In the genomic region with DNA sequence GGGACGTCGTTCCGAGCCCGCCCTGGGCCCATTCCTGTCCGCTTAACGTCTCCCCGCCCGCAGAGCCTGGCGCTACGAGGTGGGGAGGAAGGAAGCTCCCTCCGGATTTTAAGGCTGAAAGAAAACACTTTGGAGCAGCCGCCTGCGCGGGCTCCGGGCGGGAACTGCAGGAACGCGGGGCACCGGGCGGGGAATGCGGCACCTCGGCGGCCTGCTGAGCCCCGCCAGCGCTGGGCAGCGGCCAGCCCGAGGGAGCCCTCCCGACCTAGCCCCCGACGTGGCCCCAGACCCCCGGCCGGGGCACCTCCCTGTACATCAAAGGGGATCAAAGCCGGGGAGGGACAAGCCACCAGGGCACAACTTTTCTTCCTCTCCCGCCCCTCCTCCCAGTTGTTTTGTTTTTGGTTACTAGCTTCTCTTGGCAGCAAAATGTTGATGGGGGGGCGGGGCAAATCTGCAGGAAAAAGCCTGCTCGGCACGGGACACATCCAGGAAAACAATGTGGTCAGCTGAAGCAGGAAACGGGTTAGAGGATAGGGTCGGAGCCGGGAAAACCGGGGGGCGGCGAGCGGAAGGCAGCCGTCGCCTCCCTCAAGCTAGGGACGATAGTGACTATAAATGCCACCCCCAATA, we compare ENCODE assay signal across 7 cellular contexts. TPM values are rescaled to one million over a fixed set of nuclear protein-coding genes. Genes with fewer than 3 reads are reported as not detected.
DNase-seq lines count a peak whose midpoint lies in the region; ATAC-seq and TF ChIP-seq lines count a peak whose summit lies in the region.
"Not testable (repeated sequence)": the region's sequence is repeated elsewhere in the genome, so short reads cannot be mapped to it uniquely, and the experiment has no call there.

No MANE protein-coding gene starts in this region.

- not testable (repeated sequence) for H3K36me3 ChIP-seq in OCI-LY7 (ENCODE audit: insufficient read depth, low read length); mammary epithelial cell (ENCODE audit: insufficient read depth, low read length); mesodermal cell (ENCODE audit: control insufficient read depth, insufficient read depth, low read length); gastrocnemius medialis

- H3K9me3 ChIP-seq in OCI-LY7 (ENCODE audit: low read length); mammary epithelial cell (replicated peaks; ENCODE audit: insufficient read depth, low read length); mesodermal cell (ENCODE audit: control insufficient read depth, low read length); gastrocnemius medialis: not testable (repeated sequence)

- not testable (repeated sequence) for H4K20me1 ChIP-seq in OCI-LY7 (ENCODE audit: insufficient read depth, low read length); mammary epithelial cell (ENCODE audit: insufficient read depth, low read length)

- not testable (repeated sequence) for H3K9ac ChIP-seq in mammary epithelial cell (ENCODE audit: insufficient read depth, low read length)

- in situ Hi-C loops in mammary epithelial cell (cut with MboI; ENCODE audit: low sequenced_read_pairs in 2 of 2); gastrocnemius medialis (cut with MboI; ENCODE audit: low sequenced_read_pairs in 4 of 4): not testable (repeated sequence)

- not testable (repeated sequence) for H3K4me1 ChIP-seq in OCI-LY7 (ENCODE audit: insufficient read depth, low read length, poor library complexity, severe bottlenecking); mammary epithelial cell (ENCODE audit: insufficient read depth, low read length); mesodermal cell (ENCODE audit: control insufficient read depth, insufficient read depth, low read length, poor library complexity, severe bottlenecking); gastrocnemius medialis

- not testable (repeated sequence) for ATAC-seq in gastrocnemius medialis

- H3K27ac ChIP-seq in OCI-LY7 (ENCODE audit: low read depth, low read length, poor library complexity, severe bottlenecking): not testable (repeated sequence)
- H3K27ac ChIP-seq in mammary epithelial cell (ENCODE audit: insufficient read depth, low read depth, low read length) (peak overlapping the region; percentile 15), mesodermal cell (ENCODE audit: low read depth, low read length, severe bottlenecking) (peak overlapping the region; percentile 66), gastrocnemius medialis (peak overlapping the region in 1 of 4 donors; percentile 41)

- not testable (repeated sequence) for TF ChIP-seq POLR2A in gastrocnemius medialis (IDR thresholded peaks at IDR 0.05)

- not testable (repeated sequence) for H3K27me3 ChIP-seq in mammary epithelial cell (ENCODE audit: insufficient read depth, low read length); gastrocnemius medialis

- 0% methylated on average over 3 of the region's 47 CpGs for WGBS in mammary epithelial cell (ENCODE audit: low coverage, missing lambda C conversion rate)
- 0% methylated on average over 6 to 8 of the region's 47 CpGs for WGBS in mesodermal cell (ENCODE audit: insufficient coverage in 2 of 2), 2 experiments

- BruUV-seq in OCI-LY7 (replicated peaks; lab: Mats Ljungman, UMichigan); mammary epithelial cell (replicated peaks; lab: Mats Ljungman, UMichigan): not testable (repeated sequence)

- not testable (repeated sequence) for TF ChIP-seq CTCF in OCI-LY7 (conservative IDR thresholded peaks at IDR 0.05; ENCODE audit: low read length); mammary epithelial cell (conservative IDR thresholded peaks at IDR 0.05 in 1 of 2, IDR thresholded peaks at IDR 0.05 in 1 of 2; ENCODE audit: extremely low read depth in 1 of 2, insufficient read depth in 1 of 2, low read depth in 1 of 2, low read length in 2 of 2); gastrocnemius medialis (IDR thresholded peaks at IDR 0.05 in 4 of 5, conservative IDR thresholded peaks at IDR 0.05 in 1 of 5)

- dilution Hi-C loops in mammary epithelial cell (cut with HindIII; ENCODE audit: low sequenced_read_pairs): not testable (repeated sequence)

- not testable (repeated sequence) for H2AFZ ChIP-seq in OCI-LY7 (ENCODE audit: low read length); mammary epithelial cell (ENCODE audit: low read depth, low read length)

- not testable (repeated sequence) for H3K9me2 ChIP-seq in OCI-LY7 (ENCODE audit: insufficient read depth, low read length)

- POLR2A ChIA-PET in OCI-LY7 (lab: Charles Lee): not testable (repeated sequence)

- not testable (repeated sequence) for DNase-seq in OCI-LY7 (ENCODE audit: low spot score)
- peak in 2 of 3 experiments; percentile 0 to 1 for DNase-seq in activated CD8-positive, alpha-beta memory T cell treated with anti-CD3 and anti-CD28 coated beads for 48 hours (ENCODE audit: low read depth in 2 of 3, low spot score in 2 of 3)
- DNase-seq in mammary epithelial cell (peak; percentile 20), cardiac septum (ENCODE audit: low spot score) (peak; percentile 78), gastrocnemius medialis (peak in 1 of 2 donors; percentile 55)

- intact Hi-C loops in OCI-LY7 (cut with micrococcal nuclease; ENCODE audit: unreplicated experiment); mammary epithelial cell (cut with micrococcal nuclease); cardiac septum (cut with DNase I); gastrocnemius medialis (cut with DNase I; ENCODE audit: low total_unique reads): not testable (repeated sequence)

- H3K4me2 ChIP-seq in OCI-LY7 (ENCODE audit: low read length): peak overlapping the region; percentile 42; the same call in 1 of the 2 replicates
- peak overlapping the region; percentile 51 for H3K4me2 ChIP-seq in mammary epithelial cell (ENCODE audit: insufficient read depth, low read depth, low read length)

- H3K4me3 ChIP-seq in GM08714 (ENCODE audit: low read length) (peak overlapping the region; percentile 55; the same call in 1 of the 2 replicates), OCI-LY7 (ENCODE audit: low read depth, low read length, poor library complexity, severe bottlenecking) (peak overlapping the region; percentile 58), mammary epithelial cell (replicated peaks in 1 of 3; ENCODE audit: insufficient read depth in 1 of 3, low read depth in 2 of 3, low read length in 3 of 3) (peak overlapping the region; percentile 29 to 41 (median 32)), mesodermal cell (ENCODE audit: extremely low read depth, insufficient read depth, low read length, poor library complexity, severe bottlenecking) (peak overlapping the region; percentile 29), gastrocnemius medialis (peak overlapping the region in 3 of 4 donors; percentile 32 to 43 (median 41))

- CTCF ChIA-PET in OCI-LY7 (lab: Charles Lee; ENCODE audit: unreplicated experiment); mammary epithelial cell (lab: Charles Lee; ENCODE audit: low non-redundant PET): not testable (repeated sequence)

- not testable (repeated sequence) for H3K79me2 ChIP-seq in OCI-LY7 (ENCODE audit: insufficient read depth, low read depth, low read length); mammary epithelial cell (ENCODE audit: insufficient read depth, low read length)

RNA-seq across cellular contexts. Expression of gene SRGAP2B, which starts 1.5 kb away (rescaled TPM):
- total RNA-seq in OCI-LY7 (2014; rRNA removed; shearing (Covaris generic)): 17.7 and 22.1 TPM in 2 replicates
- 36.5 and 46.7 TPM in 2 replicates for total RNA-seq in OCI-LY7 (2022)
- 10 to 100 TPM; 22.7 to 44.9 TPM for total RNA-seq in mammary epithelial cell
- polyA plus RNA-seq in mammary epithelial cell: 9.7 TPM
- 20.0 TPM for polyA minus RNA-seq in mammary epithelial cell
- 11.5 TPM for total RNA-seq in cardiac septum
- polyA plus RNA-seq in mesodermal cell (2013, experiment 1 of 2): 102 TPM
- 97.7 TPM for polyA plus RNA-seq in mesodermal cell (2013, experiment 2 of 2)
- 10 to 100 TPM in 1 of 4 donors, 1 to 10 TPM in 3; 1.4 to 10.5 (median 3.3) TPM for total RNA-seq in gastrocnemius medialis

RNA-seq across cellular contexts. Expression of gene FAM72D, which starts 2.1 kb away (rescaled TPM):
- total RNA-seq in OCI-LY7 (2014; rRNA removed; shearing (Covaris generic)): 14.4 and 21.3 TPM in 2 replicates
- 44.5 and 58.9 TPM in 2 replicates for total RNA-seq in OCI-LY7 (2022)
- 1 to 10 TPM in 1 of 2 donors, under 1 TPM in 1; 0.33 to 4.0 TPM for total RNA-seq in mammary epithelial cell
- polyA plus RNA-seq in mammary epithelial cell: 2.5 TPM
- polyA minus RNA-seq in mammary epithelial cell: 0.98 TPM
- total RNA-seq in cardiac septum: not detected
- polyA plus RNA-seq in mesodermal cell (2013, experiment 1 of 2): 6.6 TPM
- 8.9 TPM for polyA plus RNA-seq in mesodermal cell (2013, experiment 2 of 2)
- total RNA-seq in gastrocnemius medialis: not detected
